Comparison of ENCODE assay signal across 17 cellular contexts in the genomic region with DNA sequence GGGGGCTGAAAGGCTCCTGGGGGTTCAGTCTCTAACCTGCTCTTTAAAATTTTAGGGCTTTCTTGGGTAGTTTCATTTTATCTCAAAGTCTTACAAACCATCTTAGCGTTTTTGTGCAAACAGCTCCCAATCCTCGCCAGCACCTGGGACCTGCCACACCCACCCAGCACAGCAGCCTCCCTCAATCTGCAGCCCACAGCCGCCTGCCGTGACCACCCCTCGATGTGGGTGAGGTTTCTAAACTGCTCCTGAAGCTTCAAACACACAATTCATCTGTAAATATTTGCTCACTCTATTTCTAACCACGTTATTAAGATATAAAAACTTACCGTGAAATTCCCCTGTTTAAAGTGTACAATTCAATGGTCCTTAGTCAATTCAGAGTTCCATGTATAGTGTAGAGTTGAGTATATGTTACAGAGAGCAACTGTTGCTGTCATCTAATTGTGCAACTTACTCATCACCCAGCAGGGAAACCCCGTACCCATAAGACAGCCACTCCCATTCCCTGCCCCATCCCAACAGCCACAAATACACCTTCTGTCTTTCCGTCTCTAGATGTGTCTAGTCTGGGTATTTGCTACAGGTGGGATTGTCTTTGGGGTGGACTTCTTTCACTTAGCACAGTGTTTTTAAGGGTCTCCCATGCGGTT.
"Had no signal": no experiment of that assay in that cellular context is flagged by ENCODE, and none has a peak within 500 bp of the region (broad histone marks: within the 10 kb centered on the region; RNA-seq: fewer than 3 reads in every experiment).

No MANE protein-coding gene starts in this region.

- H3K4me3 Mint-ChIP-seq: activated naive CD8-positive, alpha-beta T cell treated with anti-CD3 and anti-CD28 coated beads for 36 hours; naive thymus-derived CD4-positive, alpha-beta T cell; stimulated activated memory B cell treated with anti-CD40 and anti-IgM and Interleukin-4, amounts not matched to agents 10 μg/mL and 1 μg/mL and 100 μg/mL, for 72 hours had no signal

- H3K36me3 Mint-ChIP-seq: activated naive CD8-positive, alpha-beta T cell treated with anti-CD3 and anti-CD28 coated beads for 36 hours; stimulated activated memory B cell treated with anti-CD40 and anti-IgM and Interleukin-4, amounts not matched to agents 10 μg/mL and 1 μg/mL and 100 μg/mL, for 72 hours had no signal

- DNase-seq: activated CD4-positive, alpha-beta T cell treated with anti-CD3 and anti-CD28 coated beads, Interleukin-2, amount 50 U/mL, for 48 hours; activated naive CD8-positive, alpha-beta T cell treated with anti-CD3 and anti-CD28 coated beads for 36 hours; activated T-cell treated with anti-CD3 and anti-CD28 coated beads for 4 hours; amygdala; central memory CD4-positive, alpha-beta T cell; erythroblast; gastrocnemius medialis; head of caudate nucleus; mesenchymal stem cell; naive thymus-derived CD4-positive, alpha-beta T cell; pancreas; sigmoid colon; spleen; stimulated activated CD4-positive, alpha-beta T cell treated with anti-CD3 and anti-CD28 coated beads, Interleukin-4, amount 100 ng/mL, for 4 hours; upper lobe of right lung had no signal

- H3K27ac Mint-ChIP-seq: activated naive CD8-positive, alpha-beta T cell treated with anti-CD3 and anti-CD28 coated beads for 36 hours; naive thymus-derived CD4-positive, alpha-beta T cell; stimulated activated memory B cell treated with anti-CD40 and anti-IgM and Interleukin-4, amounts not matched to agents 10 μg/mL and 1 μg/mL and 100 μg/mL, for 72 hours had no signal

- H3K36me3 ChIP-seq: gastrocnemius medialis, pancreas, sigmoid colon, spleen, thoracic aorta, upper lobe of right lung had no signal

- H3K4me1 Mint-ChIP-seq: activated naive CD8-positive, alpha-beta T cell treated with anti-CD3 and anti-CD28 coated beads for 36 hours; naive thymus-derived CD4-positive, alpha-beta T cell; stimulated activated memory B cell treated with anti-CD40 and anti-IgM and Interleukin-4, amounts not matched to agents 10 μg/mL and 1 μg/mL and 100 μg/mL, for 72 hours had no signal

- H3K9me3 ChIP-seq: gastrocnemius medialis, pancreas, sigmoid colon, thoracic aorta, upper lobe of right lung had no signal

- H3K27ac ChIP-seq: gastrocnemius medialis, pancreas, sigmoid colon, spleen, thoracic aorta, upper lobe of right lung had no signal

- H3K4me1 ChIP-seq: gastrocnemius medialis, pancreas, spleen, upper lobe of right lung had no signal

- H3K27me3 Mint-ChIP-seq: activated naive CD8-positive, alpha-beta T cell treated with anti-CD3 and anti-CD28 coated beads for 36 hours; stimulated activated memory B cell treated with anti-CD40 and anti-IgM and Interleukin-4, amounts not matched to agents 10 μg/mL and 1 μg/mL and 100 μg/mL, for 72 hours had no signal

- H3K27me3 ChIP-seq: gastrocnemius medialis, spleen, upper lobe of right lung had no signal

- ATAC-seq: gastrocnemius medialis; naive thymus-derived CD4-positive, alpha-beta T cell; pancreas; upper lobe of right lung had no signal

- H3K9me3 Mint-ChIP-seq: activated naive CD8-positive, alpha-beta T cell treated with anti-CD3 and anti-CD28 coated beads for 36 hours had no signal

- H3K4me3 ChIP-seq: gastrocnemius medialis, pancreas, sigmoid colon, spleen, thoracic aorta, upper lobe of right lung had no signal
